Comparison of ENCODE assay signal across 1 cellular context in the genomic region with DNA sequence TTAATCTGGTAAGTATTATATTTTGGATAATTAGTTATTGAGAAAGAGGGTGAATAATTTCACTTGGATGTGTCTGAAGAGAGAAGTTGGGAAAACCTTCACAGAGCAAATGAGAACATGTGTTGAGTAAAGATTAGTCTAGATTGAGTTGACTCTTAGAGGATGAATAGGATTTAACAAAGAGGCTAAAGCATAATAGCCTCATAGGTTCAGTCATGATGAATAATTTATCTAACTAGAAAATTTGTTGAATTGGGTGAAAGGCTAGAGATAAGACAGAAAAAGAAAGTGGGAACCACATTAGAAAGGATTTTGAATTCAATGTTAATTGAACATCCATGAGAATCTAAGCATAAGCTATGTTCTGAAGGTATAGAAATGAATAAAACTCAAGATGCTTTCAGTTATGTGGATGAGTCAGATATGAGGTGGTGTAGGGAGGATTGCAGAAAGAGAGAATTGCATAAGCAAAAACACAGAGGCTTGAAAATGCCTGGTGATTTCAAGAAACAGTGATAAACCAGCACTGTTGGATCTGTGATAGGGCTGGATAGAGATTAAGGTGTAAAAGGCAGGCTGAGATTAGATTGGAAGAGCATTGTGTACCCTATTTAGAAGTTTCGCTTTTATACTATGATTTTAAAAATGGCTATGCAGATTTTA.
TF ChIP-seq lines count a peak whose summit lies in the region.

No MANE protein-coding gene starts in this region.

TF ChIP-seq in HepG2, 621 proteins besides CTCF, POLR2A, EP300 and RAD21 (continued from another document):
- TF ChIP-seq, protein P1, sequence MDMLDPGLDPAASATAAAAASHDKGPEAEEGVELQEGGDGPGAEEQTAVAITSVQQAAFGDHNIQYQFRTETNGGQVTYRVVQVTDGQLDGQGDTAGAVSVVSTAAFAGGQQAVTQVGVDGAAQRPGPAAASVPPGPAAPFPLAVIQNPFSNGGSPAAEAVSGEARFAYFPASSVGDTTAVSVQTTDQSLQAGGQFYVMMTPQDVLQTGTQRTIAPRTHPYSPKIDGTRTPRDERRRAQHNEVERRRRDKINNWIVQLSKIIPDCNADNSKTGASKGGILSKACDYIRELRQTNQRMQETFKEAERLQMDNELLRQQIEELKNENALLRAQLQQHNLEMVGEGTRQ (IDR thresholded peaks at IDR 0.05; ENCODE audit: low read depth, low read length): no peak
- TF ChIP-seq, protein P1 (CRISPR knock-in tag; IDR thresholded peaks at IDR 0.05; ENCODE audit: borderline replicate concordance): no peak
